Comparison of ENCODE assay signal across 37 cellular contexts in the genomic region with DNA sequence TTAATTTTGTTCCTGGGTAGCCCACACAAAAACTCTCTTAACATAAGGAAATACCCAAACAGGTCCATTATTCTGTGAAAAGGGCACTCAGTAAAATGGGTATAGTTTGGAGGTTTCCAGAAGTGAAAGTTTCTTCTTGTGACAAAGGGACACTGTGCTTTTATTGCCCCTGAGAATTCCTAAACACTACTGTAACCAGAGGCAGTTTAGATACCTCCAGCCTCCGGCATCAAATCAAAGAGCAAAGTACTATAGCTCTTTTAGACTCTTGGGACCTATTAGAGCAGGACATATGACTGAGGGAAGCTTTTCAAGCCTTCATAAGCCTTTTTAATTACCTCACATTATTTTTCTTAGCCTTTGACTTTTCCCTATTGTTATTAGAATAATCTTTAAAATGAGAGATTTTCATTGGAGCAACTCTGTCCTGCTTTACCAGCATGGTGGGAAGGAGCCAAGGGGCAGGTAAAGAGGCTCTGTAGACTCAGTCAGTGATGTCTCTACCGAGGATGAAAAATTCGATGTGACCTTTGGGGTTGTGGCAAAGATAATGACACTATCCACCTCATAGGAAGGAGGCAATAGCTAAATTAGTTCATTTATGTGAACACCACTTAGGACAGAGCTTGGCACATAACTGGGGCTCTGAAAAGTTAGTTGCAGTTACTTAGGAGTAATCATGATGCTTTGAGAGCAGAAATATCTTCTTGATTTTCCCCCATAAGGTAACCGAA.
"Had no signal": no experiment of that assay in that cellular context is flagged by ENCODE, and none has a peak within 500 bp of the region (broad histone marks: within the 10 kb centered on the region; RNA-seq: fewer than 3 reads in every experiment).

No MANE protein-coding gene starts in this region.

- H2AFZ ChIP-seq: PC-9 had no signal

- H3K4me1 Mint-ChIP-seq: activated T-helper 17 cell treated with anti-CD3 and anti-CD28 coated beads, Interleukin-2, amount 50 U/mL, for 72 hours had no signal

- ATAC-seq: activated T-cell treated with anti-CD3 and anti-CD28 coated beads, Interleukin-2, amount 50 U/mL, for 72 hours; activated T-helper 17 cell treated with anti-CD3 and anti-CD28 coated beads, Interleukin-2, amount 50 U/mL, for 72 hours; body of pancreas; K562; Right ventricle myocardium inferior had no signal

- FAIRE-seq: astrocyte, K562 had no signal

- H3K27ac Mint-ChIP-seq: activated CD4-positive, alpha-beta memory T cell treated with anti-CD3 and anti-CD28 coated beads, Interleukin-2, amount 10 ng/mL, durations not matched to agents 7 days and 5 days; activated naive CD8-positive, alpha-beta T cell treated with anti-CD3 and anti-CD28 coated beads, Interleukin-2, amount 10 ng/mL, durations not matched to agents 7 days and 5 days; activated T-cell treated with anti-CD3 and anti-CD28 coated beads, Interleukin-2, amount 50 U/mL, for 72 hours; activated T-helper 17 cell treated with anti-CD3 and anti-CD28 coated beads, Interleukin-2, amount 50 U/mL, for 72 hours had no signal

- H3K9me3 Mint-ChIP-seq: activated T-cell treated with anti-CD3 and anti-CD28 coated beads, Interleukin-2, amount 50 U/mL, for 72 hours; activated T-helper 17 cell treated with anti-CD3 and anti-CD28 coated beads, Interleukin-2, amount 50 U/mL, for 72 hours had no signal

- H3K4me3 Mint-ChIP-seq: activated CD4-positive, alpha-beta memory T cell treated with anti-CD3 and anti-CD28 coated beads, Interleukin-2, amount 10 ng/mL, durations not matched to agents 7 days and 5 days; activated naive CD8-positive, alpha-beta T cell treated with anti-CD3 and anti-CD28 coated beads, Interleukin-2, amount 10 ng/mL, durations not matched to agents 7 days and 5 days; activated T-cell treated with anti-CD3 and anti-CD28 coated beads, Interleukin-2, amount 50 U/mL, for 72 hours; activated T-helper 17 cell treated with anti-CD3 and anti-CD28 coated beads, Interleukin-2, amount 50 U/mL, for 72 hours had no signal

- DNase-seq: activated CD4-positive, alpha-beta memory T cell treated with anti-CD3 and anti-CD28 coated beads, Interleukin-2, amount 10 ng/mL, durations not matched to agents 7 days and 5 days; activated CD4-positive, alpha-beta T cell treated with anti-CD3 and anti-CD28 coated beads for 1 hour; activated CD4-positive, alpha-beta T cell treated with anti-CD3 and anti-CD28 coated beads for 48 hours; activated CD4-positive, CD25-positive, alpha-beta regulatory T cell; activated CD8-positive, alpha-beta memory T cell treated with anti-CD3 and anti-CD28 coated beads, Interleukin-2, amount 50 U/mL, for 48 hours; activated effector memory CD4-positive, alpha-beta T cell treated with anti-CD3 and anti-CD28 coated beads, Interleukin-2, amount 50 U/mL, for 16 hours; activated naive CD4-positive, alpha-beta T cell; activated naive CD4-positive, alpha-beta T cell treated with anti-CD3 and anti-CD28 coated beads, Interleukin-2, amount 50 U/mL, for 16 hours; activated naive CD8-positive, alpha-beta T cell treated with anti-CD3 and anti-CD28 coated beads, Interleukin-2, amount 10 ng/mL, durations not matched to agents 7 days and 5 days; activated T-cell treated with anti-CD3 and anti-CD28 coated beads, Interleukin-2, amount 50 U/mL, for 1 hour; activated T-cell treated with anti-CD3 and anti-CD28 coated beads, Interleukin-2, amount 50 U/mL, for 72 hours; adrenal gland; body of pancreas; cerebellar nuclear complex; NCI-H1092 treated with DMSO at 0.1 percent for 48 hours; NCI-H1417; NCI-H146; NCI-H187; NCI-H2029 treated with DMSO at 0.1 percent for 48 hours; NCI-H2107; NCI-H345; NCI-H524 treated with DMSO at 0.1 percent for 48 hours; NCI-H748 treated with DMSO at 0.1 percent for 48 hours; NK-92 treated with Interleukin-12 subunit alpha and Interleukin-12 subunit beta, amount 100 ng/mL, for 24 hours; PC-9; SIG-M5; SW 1271; T-helper 1 cell; T-helper 2 cell; T-helper 9 cell; WERI-Rb-1 had no signal

- H3K27me3 ChIP-seq: adrenal gland, body of pancreas, breast epithelium had no signal

- H3K36me3 ChIP-seq: adrenal gland, breast epithelium, WERI-Rb-1 had no signal

- H3K27ac ChIP-seq: adrenal gland, body of pancreas, breast epithelium, PC-9, RWPE1, WERI-Rb-1 had no signal

- H3K4me3 ChIP-seq: adrenal gland, body of pancreas, breast epithelium, K562, PC-9 had no signal

- H3K4me1 ChIP-seq: adrenal gland, breast epithelium had no signal

- H3K27me3 Mint-ChIP-seq: activated CD4-positive, alpha-beta memory T cell treated with anti-CD3 and anti-CD28 coated beads, Interleukin-2, amount 10 ng/mL, durations not matched to agents 7 days and 5 days; activated naive CD8-positive, alpha-beta T cell treated with anti-CD3 and anti-CD28 coated beads, Interleukin-2, amount 10 ng/mL, durations not matched to agents 7 days and 5 days; activated T-helper 17 cell treated with anti-CD3 and anti-CD28 coated beads, Interleukin-2, amount 50 U/mL, for 72 hours had no signal

- H3K9me3 ChIP-seq: adrenal gland, body of pancreas, breast epithelium had no signal

- H3K4me2 ChIP-seq: PC-9 had no signal
